ENCODE assay signal across 21 cellular contexts in genomic region chr19:50654882-50655281, GRCh38. TPM values are rescaled to one million over a fixed set of nuclear protein-coding genes. Genes with fewer than 3 reads are reported as not detected.
A peak's percentile ranks its signal among the peaks of the same experiment; 100 is the strongest.
DNase-seq lines count a peak whose midpoint lies in the region; ATAC-seq and TF ChIP-seq lines count a peak whose summit lies in the region.
"Had no signal": no experiment of that assay in that cellular context is flagged by ENCODE, and none has a peak within 500 bp of the region (broad histone marks: within the 10 kb centered on the region; RNA-seq: fewer than 3 reads in every experiment).

No MANE protein-coding gene starts in this region.

- intact Hi-C loops in sciatic nerve (cut with DNase I), result no loop called here

- no peak for ATAC-seq in sciatic nerve
- ATAC-seq: GM23338, HCT116, Panc1 had no signal

- in situ Hi-C loops in Caki2 (cut with HindIII; ENCODE audit: low pct_unique_long_range_greater_than_20kb, low sequenced_read_pairs), result no loop called here

- TF ChIP-seq CTCF in glutamatergic neuron (IDR thresholded peaks at IDR 0.05; ENCODE audit: partially characterized antibody, unreplicated experiment) (no peak), type B pancreatic cell (conservative IDR thresholded peaks at IDR 0.05) (no peak)

- H3K9me3 Mint-ChIP-seq in glutamatergic neuron (ENCODE audit: unreplicated experiment), result peaks cover 15% of the 10 kb centered on the region
- peaks cover 4% of the 10 kb centered on the region for H3K9me3 Mint-ChIP-seq in type B pancreatic cell

- no peak overlapping the region for H3K4me3 Mint-ChIP-seq in glutamatergic neuron (ENCODE audit: unreplicated experiment)
- peak overlapping the region; percentile 12 for H3K4me3 Mint-ChIP-seq in type B pancreatic cell
- H3K4me3 Mint-ChIP-seq: CD4-positive, CD25-positive, alpha-beta regulatory T cell; GM23338 had no signal

- no peaks in the 10 kb centered on the region for H3K36me3 Mint-ChIP-seq in glutamatergic neuron (ENCODE audit: unreplicated experiment)
- H3K36me3 Mint-ChIP-seq in type B pancreatic cell, result no peaks in the 10 kb centered on the region
- H3K36me3 Mint-ChIP-seq: CD4-positive, CD25-positive, alpha-beta regulatory T cell had no signal

- peaks cover 5% of the 10 kb centered on the region for H3K4me1 Mint-ChIP-seq in glutamatergic neuron (ENCODE audit: low read depth, unreplicated experiment)
- H3K4me1 Mint-ChIP-seq in type B pancreatic cell (ENCODE audit: unreplicated experiment), result peaks cover 9% of the 10 kb centered on the region
- H3K4me1 Mint-ChIP-seq: GM23338 had no signal

- peaks cover 25% of the 10 kb centered on the region for H3K27me3 Mint-ChIP-seq in glutamatergic neuron (ENCODE audit: unreplicated experiment)
- peaks cover 68% of the 10 kb centered on the region for H3K27me3 Mint-ChIP-seq in type B pancreatic cell

- DNase-seq in Caki2 (ENCODE audit: low read depth) (peak; percentile 49), OCI-M1 (lab: John Stamatoyannopoulos, UW) (peak; percentile 22), glutamatergic neuron (no peak), type B pancreatic cell (ENCODE audit: extremely low spot score, unreplicated experiment) (no peak), DMS114 treated with DMSO at 0.1 percent for 48 hours (lab: John Stamatoyannopoulos, UW; ENCODE audit: unreplicated experiment) (no peak), SW480 (ENCODE audit: low spot score) (no peak), sciatic nerve (ENCODE audit: low spot score) (no peak)
- DNase-seq: CD4-positive, CD25-positive, alpha-beta regulatory T cell; COR-L47; KG1; NCI-H1092 treated with DMSO at 0.1 percent for 48 hours; NCI-H1436 treated with DMSO at 0.1 percent for 48 hours; NCI-H2029 treated with DMSO at 0.1 percent for 48 hours; NCI-H345; NCI-H524; NCI-H774; NK-92 treated with Interleukin-12 subunit alpha and Interleukin-12 subunit beta, amount 100 ng/mL, for 24 hours; T-helper 1 cell had no signal

- H3K27ac Mint-ChIP-seq in glutamatergic neuron (ENCODE audit: unreplicated experiment) (peak overlapping the region; percentile 3), type B pancreatic cell (no peak overlapping the region)
- H3K27ac Mint-ChIP-seq: GM23338 had no signal

RNA-seq across cellular contexts. Expression of gene C19orf81, which starts 5.6 kb away (rescaled TPM):
- 13.5 and 20.4 TPM in 2 replicates for total RNA-seq in Caki2 (2014; rRNA removed; shearing (Covaris generic); ENCODE audit: low replicate concordance)
- total RNA-seq in glutamatergic neuron (ENCODE audit: unreplicated experiment) (10.4 TPM), type B pancreatic cell (ENCODE audit: low replicate concordance) (1.8 and 3.7 TPM in 2 replicates), sciatic nerve (not detected)
- total RNA-seq: CD4-positive, CD25-positive, alpha-beta regulatory T cell had no signal

RNA-seq across cellular contexts. Expression of gene SYT3, which starts 15.2 kb away (rescaled TPM):
- total RNA-seq in Caki2 (2014; rRNA removed; shearing (Covaris generic); ENCODE audit: low replicate concordance), result 0.14 and 0.26 TPM in 2 replicates
- total RNA-seq in glutamatergic neuron (ENCODE audit: unreplicated experiment), result 15.6 TPM
- total RNA-seq in type B pancreatic cell (ENCODE audit: low replicate concordance), result 0.68 TPM in 1 of 2 replicates, not detected in the other
- total RNA-seq in sciatic nerve, result not detected
- total RNA-seq: CD4-positive, CD25-positive, alpha-beta regulatory T cell had no signal

Comparison
In these comparisons a context has a peak if more than half of its experiments do, and no peak if none do; other contexts are left out.
1. DNase-seq: peak in Caki2 (single experiment) and OCI-M1 (single experiment); none in glutamatergic neuron (single experiment), type B pancreatic cell (single experiment), DMS114 treated with DMSO at 0.1 percent for 48 hours (single experiment), SW480 (single experiment) and sciatic nerve (single experiment).